1 cellular context compared by ENCODE assay signal in genomic region chr14:23307687-23308644, GRCh38.
TF ChIP-seq lines count a peak whose summit lies in the region.

No MANE protein-coding gene starts in this region.

TF ChIP-seq in GM12878, 131 proteins besides CTCF, POLR2A, EP300 and RAD21:
- TF ChIP-seq ZBED1 (IDR thresholded peaks at IDR 0.05; ENCODE audit: borderline replicate concordance): no peak
- TF ChIP-seq NFXL1 (IDR thresholded peaks at IDR 0.05; ENCODE audit: borderline replicate concordance): no peak
- no peak for TF ChIP-seq FOS (IDR thresholded peaks at IDR 0.05; ENCODE audit: borderline replicate concordance, extremely low read depth, insufficient read length)
- TF ChIP-seq SMC3 (IDR thresholded peaks at IDR 0.05; ENCODE audit: borderline replicate concordance, low read length): no peak
